1 cellular context compared by ENCODE assay signal in genomic region chr10:123013456-123014419, GRCh38.
TF ChIP-seq lines count a peak whose summit lies in the region.

No MANE protein-coding gene starts in this region.

TF ChIP-seq in HepG2, 621 proteins besides CTCF, POLR2A, EP300 and RAD21:
- TF ChIP-seq BORCS8-MEF2B (CRISPR knock-in tag; IDR thresholded peaks at IDR 0.05) (no peak), RBFOX2 (IDR thresholded peaks at IDR 0.05; ENCODE audit: low read depth, low read length) (peak; percentile 64), ZNF678 (CRISPR knock-in tag; IDR thresholded peaks at IDR 0.05) (no peak), ZNF83 (CRISPR knock-in tag; IDR thresholded peaks at IDR 0.05; ENCODE audit: borderline replicate concordance) (no peak), AGO2 (optimal IDR thresholded peaks at IDR 0.05; ENCODE audit: low read depth, low read length) (peak; percentile 36), ZNF510 (CRISPR knock-in tag; IDR thresholded peaks at IDR 0.05; ENCODE audit: low read depth) (no peak), ZNF687 (CRISPR knock-in tag; IDR thresholded peaks at IDR 0.05) (peak; percentile 20; the same call in 1 of the 2 replicates), ZNF121 (CRISPR knock-in tag; IDR thresholded peaks at IDR 0.05) (no peak), ZNF101 (CRISPR knock-in tag; IDR thresholded peaks at IDR 0.05; ENCODE audit: borderline replicate concordance, low read depth) (no peak), ZNF3 (CRISPR knock-in tag; IDR thresholded peaks at IDR 0.05) (no peak), ARNTL (CRISPR knock-in tag; IDR thresholded peaks at IDR 0.05) (no peak), ZNF564 (CRISPR knock-in tag; IDR thresholded peaks at IDR 0.05) (no peak)
